Comparison of ENCODE assay signal across 8 cellular contexts in the genomic region with DNA sequence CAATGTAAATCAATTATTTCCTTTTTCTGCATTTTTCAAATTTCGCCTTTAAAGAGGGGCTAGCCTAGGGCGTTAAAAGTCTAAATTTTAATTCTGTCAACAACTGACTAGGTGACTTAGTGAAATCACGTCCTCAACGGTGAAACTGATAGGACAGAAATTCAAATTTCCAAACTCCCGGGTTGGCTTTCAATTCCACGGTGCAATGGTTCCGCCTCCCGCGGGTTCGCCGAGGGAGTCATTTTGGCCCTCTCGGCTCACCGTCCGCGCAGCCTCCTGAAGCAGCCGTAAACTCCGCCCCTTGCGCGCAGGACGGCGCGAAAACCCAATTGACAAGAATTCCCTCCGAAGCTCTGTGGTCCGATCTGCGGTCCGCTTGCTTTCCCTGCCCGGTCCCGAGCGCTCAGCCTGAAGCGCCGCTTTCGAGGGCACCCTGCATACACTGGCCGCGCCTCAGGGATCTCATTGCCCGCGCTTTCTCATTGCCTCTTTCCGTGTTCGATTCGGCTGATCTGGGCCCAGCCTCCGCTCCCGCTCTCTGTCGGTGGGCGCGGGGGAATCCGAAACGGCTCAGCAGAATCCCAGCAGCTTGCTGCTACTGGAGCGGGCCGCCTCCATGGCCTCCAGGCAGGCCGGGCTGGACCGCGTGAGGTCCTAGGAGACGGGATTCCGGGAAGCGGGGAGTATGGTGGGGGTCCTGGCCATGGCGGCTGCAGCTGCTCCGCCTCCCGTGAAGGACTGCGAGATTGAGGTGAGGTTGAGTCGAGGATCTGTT. TPM values are rescaled to one million over a fixed set of nuclear protein-coding genes. Genes with fewer than 3 reads are reported as not detected.
A peak's percentile ranks its signal among the peaks of the same experiment; 100 is the strongest.
DNase-seq lines count a peak whose midpoint lies in the region; ATAC-seq and TF ChIP-seq lines count a peak whose summit lies in the region.

A gene with protein sequence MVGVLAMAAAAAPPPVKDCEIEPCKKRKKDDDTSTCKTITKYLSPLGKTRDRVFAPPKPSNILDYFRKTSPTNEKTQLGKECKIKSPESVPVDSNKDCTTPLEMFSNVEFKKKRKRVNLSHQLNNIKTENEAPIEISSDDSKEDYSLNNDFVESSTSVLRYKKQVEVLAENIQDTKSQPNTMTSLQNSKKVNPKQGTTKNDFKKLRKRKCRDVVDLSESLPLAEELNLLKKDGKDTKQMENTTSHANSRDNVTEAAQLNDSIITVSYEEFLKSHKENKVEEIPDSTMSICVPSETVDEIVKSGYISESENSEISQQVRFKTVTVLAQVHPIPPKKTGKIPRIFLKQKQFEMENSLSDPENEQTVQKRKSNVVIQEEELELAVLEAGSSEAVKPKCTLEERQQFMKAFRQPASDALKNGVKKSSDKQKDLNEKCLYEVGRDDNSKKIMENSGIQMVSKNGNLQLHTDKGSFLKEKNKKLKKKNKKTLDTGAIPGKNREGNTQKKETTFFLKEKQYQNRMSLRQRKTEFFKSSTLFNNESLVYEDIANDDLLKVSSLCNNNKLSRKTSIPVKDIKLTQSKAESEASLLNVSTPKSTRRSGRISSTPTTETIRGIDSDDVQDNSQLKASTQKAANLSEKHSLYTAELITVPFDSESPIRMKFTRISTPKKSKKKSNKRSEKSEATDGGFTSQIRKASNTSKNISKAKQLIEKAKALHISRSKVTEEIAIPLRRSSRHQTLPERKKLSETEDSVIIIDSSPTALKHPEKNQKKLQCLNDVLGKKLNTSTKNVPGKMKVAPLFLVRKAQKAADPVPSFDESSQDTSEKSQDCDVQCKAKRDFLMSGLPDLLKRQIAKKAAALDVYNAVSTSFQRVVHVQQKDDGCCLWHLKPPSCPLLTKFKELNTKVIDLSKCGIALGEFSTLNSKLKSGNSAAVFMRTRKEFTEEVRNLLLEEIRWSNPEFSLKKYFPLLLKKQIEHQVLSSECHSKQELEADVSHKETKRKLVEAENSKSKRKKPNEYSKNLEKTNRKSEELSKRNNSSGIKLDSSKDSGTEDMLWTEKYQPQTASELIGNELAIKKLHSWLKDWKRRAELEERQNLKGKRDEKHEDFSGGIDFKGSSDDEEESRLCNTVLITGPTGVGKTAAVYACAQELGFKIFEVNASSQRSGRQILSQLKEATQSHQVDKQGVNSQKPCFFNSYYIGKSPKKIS (N-terminal part only) (plus strand): TSS at position 304 of the 775 bp plus-strand sequence. CDS start 382 bp downstream, at position 686.

- peak; percentile 87 for DNase-seq in GM20000 (ENCODE audit: low spot score)
- peak; percentile 87 for DNase-seq in Jurkat, Clone E6-1 (ENCODE audit: low read depth, low spot score)
- DNase-seq in OCI-M2 (lab: John Stamatoyannopoulos, UW; ENCODE audit: unreplicated experiment), result peak; percentile 32
- DNase-seq in activated T-cell treated with anti-CD3 and anti-CD28 coated beads for 1 hour (ENCODE audit: low read depth), result peak; percentile 81
- peak; percentile 52 for DNase-seq in epithelial cell of proximal tubule (ENCODE audit: low read depth)
- DNase-seq in mucosa of descending colon, result peak; percentile 93 to 96 (median 94)
- peak; percentile 82 for DNase-seq in stimulated activated CD8-positive, alpha-beta memory T cell treated with anti-CD3 and anti-CD28 coated beads, Interleukin-2, amount 100 ng/mL, for 48 hours (ENCODE audit: low read depth in 2 of 2)

- ATAC-seq in mucosa of descending colon, result peak; percentile 100

- peak within 1 kb of the TSS; percentile 36 to 96 (median 90); a peak in 21 of 22 replicates for H3K27ac ChIP-seq in BLaER1 treated with 17β-estradiol and CSF1 and Interleukin-3, amounts not matched to agents 10 nM and 100 nM

- peak within 1 kb of the TSS; percentile 90 to 98 (median 94) for H3K9ac ChIP-seq in BLaER1 treated with 17β-estradiol and CSF1 and Interleukin-3, amounts not matched to agents 10 nM and 100 nM

- H3K27me3 ChIP-seq in BLaER1 treated with 17β-estradiol and CSF1 and Interleukin-3, amounts not matched to agents 10 nM and 100 nM, result no peaks in the 10 kb centered on the region

- H3K4me2 ChIP-seq in BLaER1 treated with 17β-estradiol and CSF1 and Interleukin-3, amounts not matched to agents 10 nM and 100 nM, result peak within 1 kb of the TSS; percentile 70 to 96 (median 86)

- H3K4me3 ChIP-seq in BLaER1 treated with 17β-estradiol and CSF1 and Interleukin-3, amounts not matched to agents 10 nM and 100 nM, result peak within 1 kb of the TSS; percentile 80 to 98 (median 90)
- peak within 1 kb of the TSS; percentile 99 for H3K4me3 ChIP-seq in Jurkat, Clone E6-1 (ENCODE audit: low read length)
- H3K4me3 ChIP-seq in epithelial cell of proximal tubule (ENCODE audit: low read depth, low read length), result peak within 1 kb of the TSS; percentile 98
- H3K4me3 ChIP-seq in mucosa of descending colon, result peak within 1 kb of the TSS; percentile 44

- intact Hi-C loops in mucosa of descending colon (cut with DNase I, micrococcal nuclease), result no loop called here

- peaks cover 0 to 34% (median 27%) of the 10 kb centered on the region in 11 experiments; a peak in 20 of 22 replicates for H3K36me3 ChIP-seq in BLaER1 treated with 17β-estradiol and CSF1 and Interleukin-3, amounts not matched to agents 10 nM and 100 nM
- no peaks in the 10 kb centered on the region for H3K36me3 ChIP-seq in mucosa of descending colon (ENCODE audit: low read depth)

- TF ChIP-seq CTCF in GM20000 (IDR thresholded peaks at IDR 0.05; ENCODE audit: extremely low read depth, missing control alignments) (no peak), epithelial cell of proximal tubule (conservative IDR thresholded peaks at IDR 0.05; ENCODE audit: low read depth, low read length) (no peak), mucosa of descending colon (IDR thresholded peaks at IDR 0.05) (no peak)

- peaks cover 20 to 27% (median 22%) of the 10 kb centered on the region in 10 experiments for H3K4me1 ChIP-seq in BLaER1 treated with 17β-estradiol and CSF1 and Interleukin-3, amounts not matched to agents 10 nM and 100 nM
- H3K4me1 ChIP-seq in mucosa of descending colon (ENCODE audit: low read depth), result peaks cover 9% of the 10 kb centered on the region

- no peaks in the 10 kb centered on the region for H3K9me3 ChIP-seq in BLaER1 treated with 17β-estradiol and CSF1 and Interleukin-3, amounts not matched to agents 10 nM and 100 nM (replicated peaks in 1 of 11)
- no peaks in the 10 kb centered on the region for H3K9me3 ChIP-seq in mucosa of descending colon

- H4K20me1 ChIP-seq in BLaER1 treated with 17β-estradiol and CSF1 and Interleukin-3, amounts not matched to agents 10 nM and 100 nM, result peaks cover 0 to 11% (median 0%) of the 10 kb centered on the region in 11 experiments; a peak in 1 of 22 replicates

RNA-seq across cellular contexts. Expression of the gene that starts here (rescaled TPM):
- 10.2 TPM for polyA plus RNA-seq in Jurkat, Clone E6-1 (2012; ENCODE audit: insufficient read depth, insufficient read length)
- total RNA-seq in epithelial cell of proximal tubule (7.5 and 8.4 TPM in 2 replicates), mucosa of descending colon (1 to 10 TPM; 1.5 to 5.7 (median 2.4) TPM)

Comparison
In these comparisons a context has a peak if more than half of its experiments do, and no peak if none do; other contexts are left out.
1. Peak in every context shown above with its lines: DNase-seq, ATAC-seq, H3K4me3 ChIP-seq and H3K27ac ChIP-seq.
2. H3K4me3 ChIP-seq: peak in every context shown above with its lines; median percentile 99 in Jurkat, Clone E6-1; 98 in epithelial cell of proximal tubule; 90 in BLaER1 treated with 17β-estradiol and CSF1 and Interleukin-3, amounts not matched to agents 10 nM and 100 nM; 44 in mucosa of descending colon.
3. DNase-seq: peak in every context shown above with its lines; median percentile 94 in mucosa of descending colon; 87 in GM20000; 87 in Jurkat, Clone E6-1; 82 in stimulated activated CD8-positive, alpha-beta memory T cell treated with anti-CD3 and anti-CD28 coated beads, Interleukin-2, amount 100 ng/mL, for 48 hours; 81 in activated T-cell treated with anti-CD3 and anti-CD28 coated beads for 1 hour; 52 in epithelial cell of proximal tubule; 32 in OCI-M2.